1 cellular context compared by ENCODE assay signal in the genomic region with DNA sequence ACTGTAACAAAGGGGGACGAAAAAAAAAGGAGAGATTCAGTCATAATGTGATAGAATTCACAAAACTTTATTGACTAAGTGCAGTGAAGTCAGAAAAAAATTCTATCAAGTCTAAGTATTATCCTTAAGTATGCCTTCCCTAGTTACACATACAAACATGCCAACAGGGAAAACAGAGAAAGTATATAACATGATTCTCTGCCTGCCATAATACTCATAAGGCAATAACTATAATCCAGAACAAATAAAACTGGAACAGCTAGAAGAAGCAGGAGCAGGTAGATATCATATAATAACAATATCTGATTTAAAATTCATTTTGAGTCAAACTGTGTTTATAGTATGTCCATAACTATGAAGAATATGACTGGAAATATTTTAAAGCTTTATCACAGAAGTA.
A peak's percentile ranks its signal among the peaks of the same experiment; 100 is the strongest.
TF ChIP-seq lines count a peak whose summit lies in the region.

No MANE protein-coding gene starts in this region.

TF ChIP-seq in K562, 482 proteins besides CTCF, POLR2A, EP300 and RAD21:
- TF ChIP-seq, protein P1, sequence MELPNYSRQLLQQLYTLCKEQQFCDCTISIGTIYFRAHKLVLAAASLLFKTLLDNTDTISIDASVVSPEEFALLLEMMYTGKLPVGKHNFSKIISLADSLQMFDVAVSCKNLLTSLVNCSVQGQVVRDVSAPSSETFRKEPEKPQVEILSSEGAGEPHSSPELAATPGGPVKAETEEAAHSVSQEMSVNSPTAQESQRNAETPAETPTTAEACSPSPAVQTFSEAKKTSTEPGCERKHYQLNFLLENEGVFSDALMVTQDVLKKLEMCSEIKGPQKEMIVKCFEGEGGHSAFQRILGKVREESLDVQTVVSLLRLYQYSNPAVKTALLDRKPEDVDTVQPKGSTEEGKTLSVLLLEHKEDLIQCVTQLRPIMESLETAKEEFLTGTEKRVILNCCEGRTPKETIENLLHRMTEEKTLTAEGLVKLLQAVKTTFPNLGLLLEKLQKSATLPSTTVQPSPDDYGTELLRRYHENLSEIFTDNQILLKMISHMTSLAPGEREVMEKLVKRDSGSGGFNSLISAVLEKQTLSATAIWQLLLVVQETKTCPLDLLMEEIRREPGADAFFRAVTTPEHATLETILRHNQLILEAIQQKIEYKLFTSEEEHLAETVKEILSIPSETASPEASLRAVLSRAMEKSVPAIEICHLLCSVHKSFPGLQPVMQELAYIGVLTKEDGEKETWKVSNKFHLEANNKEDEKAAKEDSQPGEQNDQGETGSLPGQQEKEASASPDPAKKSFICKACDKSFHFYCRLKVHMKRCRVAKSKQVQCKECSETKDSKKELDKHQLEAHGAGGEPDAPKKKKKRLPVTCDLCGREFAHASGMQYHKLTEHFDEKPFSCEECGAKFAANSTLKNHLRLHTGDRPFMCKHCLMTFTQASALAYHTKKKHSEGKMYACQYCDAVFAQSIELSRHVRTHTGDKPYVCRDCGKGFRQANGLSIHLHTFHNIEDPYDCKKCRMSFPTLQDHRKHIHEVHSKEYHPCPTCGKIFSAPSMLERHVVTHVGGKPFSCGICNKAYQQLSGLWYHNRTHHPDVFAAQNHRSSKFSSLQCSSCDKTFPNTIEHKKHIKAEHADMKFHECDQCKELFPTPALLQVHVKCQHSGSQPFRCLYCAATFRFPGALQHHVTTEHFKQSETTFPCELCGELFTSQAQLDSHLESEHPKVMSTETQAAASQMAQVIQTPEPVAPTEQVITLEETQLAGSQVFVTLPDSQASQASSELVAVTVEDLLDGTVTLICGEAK (IDR thresholded peaks at IDR 0.05) = peak; percentile 84
- TF ChIP-seq, protein P1 (CRISPR knock-in tag; IDR thresholded peaks at IDR 0.05) = peak; percentile 43; the same call in 1 of the 2 replicates
- no peak for TF ChIP-seq NFXL1 (CRISPR knock-in tag; IDR thresholded peaks at IDR 0.05)
